ENCODE assay signal across 8 cellular contexts in genomic region chr12:100234591-100235304, GRCh38. TPM values are rescaled to one million over a fixed set of nuclear protein-coding genes. Genes with fewer than 3 reads are reported as not detected.
A peak's percentile ranks its signal among the peaks of the same experiment; 100 is the strongest.
DNase-seq lines count a peak whose midpoint lies in the region; ATAC-seq and TF ChIP-seq lines count a peak whose summit lies in the region.

No MANE protein-coding gene starts in this region.

- H3K27me3 ChIP-seq in AG04450 (ENCODE audit: control insufficient read depth, insufficient read depth, low read length): no peaks in the 10 kb centered on the region
- no peaks in the 10 kb centered on the region for H3K27me3 ChIP-seq in naive thymus-derived CD4-positive, alpha-beta T cell (ENCODE audit: control insufficient read depth in 2 of 2, insufficient read depth in 2 of 2, low read length in 2 of 2)

- H2AFZ ChIP-seq in OCI-LY7 (ENCODE audit: low read length): no peak overlapping the region

- no peaks in the 10 kb centered on the region for H3K36me3 Mint-ChIP-seq in naive thymus-derived CD4-positive, alpha-beta T cell
- no peaks in the 10 kb centered on the region for H3K36me3 Mint-ChIP-seq in activated CD8-positive, alpha-beta memory T cell treated with anti-CD3 and anti-CD28 coated beads, Interleukin-2, amount 10 ng/mL, durations not matched to agents 7 days and 5 days

- TF ChIP-seq CTCF in AG04450 (IDR thresholded peaks at IDR 0.05; ENCODE audit: low read depth, low read length) (peak; percentile 83), GM12872 (IDR thresholded peaks at IDR 0.05; ENCODE audit: insufficient read depth, low read depth, low read length) (peak; percentile 59), OCI-LY7 (conservative IDR thresholded peaks at IDR 0.05; ENCODE audit: low read length) (peak; percentile 89), epithelial cell of esophagus (IDR thresholded peaks at IDR 0.05; ENCODE audit: insufficient read depth, low read depth, low read length, missing control alignments) (peak; percentile 72)

- CTCF ChIA-PET in AG04450 (lab: Charles Lee): interaction anchor here (0.5 to 3.3 kb wide), 52 partner anchors 10 to 1162 kb away, joined by 3 to 63 read pairs (median 4); partner anchors contain the start of genes ACTR6, DEPDC4 and SCYL2
- CTCF ChIA-PET in OCI-LY7 (lab: Charles Lee; ENCODE audit: unreplicated experiment): interaction anchor here (1.0 kb wide), 1 partner anchor 170 kb away, joined by 7 read pairs; no protein-coding TSS in a partner anchor
- CTCF ChIA-PET in naive thymus-derived CD4-positive, alpha-beta T cell (lab: Charles Lee): interaction anchor here (0.5 to 1.7 kb wide), 6 partner anchors 20 to 1040 kb away, joined by 3 to 5 read pairs (median 4); no protein-coding TSS in a partner anchor
- CTCF ChIA-PET in activated CD8-positive, alpha-beta memory T cell treated with anti-CD3 and anti-CD28 coated beads, Interleukin-2, amount 10 ng/mL, durations not matched to agents 7 days and 5 days (lab: Charles Lee): interaction anchor here (0.5 to 1.8 kb wide), 15 partner anchors 9 to 506 kb away, joined by 3 to 12 read pairs (median 4); partner anchors contain the start of genes DEPDC4 and SCYL2

- no TSS peak for BruUV-seq in OCI-LY7 (replicated peaks; lab: Mats Ljungman, UMichigan)

- no peak overlapping the region for H3K4me2 ChIP-seq in OCI-LY7 (ENCODE audit: low read length)

- intact Hi-C loops in OCI-LY7 (cut with micrococcal nuclease; ENCODE audit: unreplicated experiment): loop anchor here (1.0 to 5.0 kb wide), 5 partner anchors 113 to 508 kb away; no protein-coding TSS in a partner anchor
- intact Hi-C loops in naive thymus-derived CD4-positive, alpha-beta T cell (cut with micrococcal nuclease): loop anchor here (1.0 to 10.0 kb wide), 7 partner anchors 170 to 507 kb away; no protein-coding TSS in a partner anchor

- H3K27ac ChIP-seq in AG04450 (ENCODE audit: low read depth, low read length) (peak overlapping the region; percentile 62), OCI-LY7 (ENCODE audit: low read depth, low read length, poor library complexity, severe bottlenecking) (no peak overlapping the region)
- no peak overlapping the region for H3K27ac ChIP-seq in naive thymus-derived CD4-positive, alpha-beta T cell (ENCODE audit: low read depth, low read length)

- no peak overlapping the region for H3K27ac Mint-ChIP-seq in naive thymus-derived CD4-positive, alpha-beta T cell
- no peak overlapping the region for H3K27ac Mint-ChIP-seq in activated CD8-positive, alpha-beta memory T cell treated with anti-CD3 and anti-CD28 coated beads, Interleukin-2, amount 10 ng/mL, durations not matched to agents 7 days and 5 days

- no peak overlapping the region for H3K4me3 ChIP-seq in AG04450 (ENCODE audit: low read depth, low read length)
- H3K4me3 ChIP-seq in OCI-LY7 (ENCODE audit: low read depth, low read length, poor library complexity, severe bottlenecking): no peak overlapping the region
- H3K4me3 ChIP-seq in epithelial cell of esophagus (ENCODE audit: low read length): no peak overlapping the region
- H3K4me3 ChIP-seq in naive thymus-derived CD4-positive, alpha-beta T cell (ENCODE audit: low read length): no peak overlapping the region

- H3K4me1 Mint-ChIP-seq in naive thymus-derived CD4-positive, alpha-beta T cell: no peaks in the 10 kb centered on the region
- H3K4me1 Mint-ChIP-seq in activated CD8-positive, alpha-beta memory T cell treated with anti-CD3 and anti-CD28 coated beads, Interleukin-2, amount 10 ng/mL, durations not matched to agents 7 days and 5 days: no peaks in the 10 kb centered on the region

- no peaks in the 10 kb centered on the region for H3K4me1 ChIP-seq in OCI-LY7 (ENCODE audit: insufficient read depth, low read length, poor library complexity, severe bottlenecking)
- no peaks in the 10 kb centered on the region for H3K4me1 ChIP-seq in naive thymus-derived CD4-positive, alpha-beta T cell (ENCODE audit: control insufficient read depth in 2 of 2, insufficient read depth in 2 of 2, low read length in 2 of 2)

- no peaks in the 10 kb centered on the region for H4K20me1 ChIP-seq in OCI-LY7 (ENCODE audit: insufficient read depth, low read length)

- POLR2A ChIA-PET in AG04450 (lab: Yijun Ruan, JAX): interaction anchor here (1.4 kb wide), 1 partner anchor 32 kb away, joined by 3 read pairs; the partner anchor contains the start of genes DEPDC4 and SCYL2
- POLR2A ChIA-PET in OCI-LY7 (lab: Charles Lee): interaction anchor here (0.6 to 0.9 kb wide), 3 partner anchors 8 to 535 kb away, joined by 3 to 6 read pairs (median 6); no protein-coding TSS in a partner anchor
- POLR2A ChIA-PET in naive thymus-derived CD4-positive, alpha-beta T cell (lab: Charles Lee): no interaction called here

- DNase-seq in AG04450 (ENCODE audit: low read depth, low spot score) (peak; percentile 51), HS-27A (ENCODE audit: low read depth) (peak; percentile 17), OCI-LY7 (ENCODE audit: low spot score) (peak; percentile 53), epithelial cell of esophagus (ENCODE audit: low read depth) (peak; percentile 64)
- peak in 5 of 9 donors; percentile 7 to 19 (median 14) for DNase-seq in naive thymus-derived CD4-positive, alpha-beta T cell
- DNase-seq in activated CD8-positive, alpha-beta memory T cell treated with anti-CD3 and anti-CD28 coated beads, Interleukin-2, amount 10 ng/mL, durations not matched to agents 7 days and 5 days: no peak

- ATAC-seq in naive thymus-derived CD4-positive, alpha-beta T cell: peak; percentile 31
- ATAC-seq in activated CD8-positive, alpha-beta memory T cell treated with anti-CD3 and anti-CD28 coated beads, Interleukin-2, amount 10 ng/mL, durations not matched to agents 7 days and 5 days: no peak
- no peak for ATAC-seq in HG03108 (IDR thresholded peaks at IDR 0.05; ENCODE audit: unreplicated experiment)

- H3K9me2 ChIP-seq in OCI-LY7 (ENCODE audit: insufficient read depth, low read length): no peaks in the 10 kb centered on the region

- H3K4me3 Mint-ChIP-seq in naive thymus-derived CD4-positive, alpha-beta T cell: no peak overlapping the region
- no peak overlapping the region for H3K4me3 Mint-ChIP-seq in activated CD8-positive, alpha-beta memory T cell treated with anti-CD3 and anti-CD28 coated beads, Interleukin-2, amount 10 ng/mL, durations not matched to agents 7 days and 5 days

- H3K79me2 ChIP-seq in OCI-LY7 (ENCODE audit: insufficient read depth, low read depth, low read length): no peaks in the 10 kb centered on the region

- H3K9me3 ChIP-seq in AG04450 (ENCODE audit: control insufficient read depth, insufficient read depth, low read length) (no peaks in the 10 kb centered on the region), OCI-LY7 (ENCODE audit: low read length) (no peaks in the 10 kb centered on the region)
- no peaks in the 10 kb centered on the region for H3K9me3 ChIP-seq in naive thymus-derived CD4-positive, alpha-beta T cell (ENCODE audit: control insufficient read depth in 2 of 3, low read length in 3 of 3)

- H3K9me3 Mint-ChIP-seq in naive thymus-derived CD4-positive, alpha-beta T cell: no peaks in the 10 kb centered on the region
- H3K9me3 Mint-ChIP-seq in activated CD8-positive, alpha-beta memory T cell treated with anti-CD3 and anti-CD28 coated beads, Interleukin-2, amount 10 ng/mL, durations not matched to agents 7 days and 5 days (ENCODE audit: low read depth): no peaks in the 10 kb centered on the region

- no peaks in the 10 kb centered on the region for H3K27me3 Mint-ChIP-seq in naive thymus-derived CD4-positive, alpha-beta T cell
- H3K27me3 Mint-ChIP-seq in activated CD8-positive, alpha-beta memory T cell treated with anti-CD3 and anti-CD28 coated beads, Interleukin-2, amount 10 ng/mL, durations not matched to agents 7 days and 5 days: no peaks in the 10 kb centered on the region

- H3K36me3 ChIP-seq in OCI-LY7 (ENCODE audit: insufficient read depth, low read length): no peaks in the 10 kb centered on the region
- no peaks in the 10 kb centered on the region for H3K36me3 ChIP-seq in naive thymus-derived CD4-positive, alpha-beta T cell (ENCODE audit: control insufficient read depth in 2 of 3, insufficient read depth in 3 of 3, low read length in 3 of 3)

RNA-seq across cellular contexts. Expression of gene DEPDC4, which starts 32.1 kb away (rescaled TPM):
- 0.76 and 1.3 TPM in 2 replicates for polyA plus RNA-seq in AG04450 (2011; rRNA removed)
- 0.37 and 1.2 TPM in 2 replicates for polyA minus RNA-seq in AG04450 (2011; rRNA and poly(A)+ RNA removed)
- 1.4 and 2.0 TPM in 2 replicates for total RNA-seq in OCI-LY7 (2014; rRNA removed; shearing (Covaris generic))
- total RNA-seq in OCI-LY7 (2022): 3.4 and 4.1 TPM in 2 replicates
- total RNA-seq in naive thymus-derived CD4-positive, alpha-beta T cell: 1 to 10 TPM in 2 of 5 experiments, under 1 TPM in 3; 0.74 to 1.3 (median 0.92) TPM
- under 1 TPM; 0.64 to 0.87 TPM for polyA plus RNA-seq in naive thymus-derived CD4-positive, alpha-beta T cell
- 1 to 10 TPM; 1.5 to 2.5 TPM for total RNA-seq in activated CD8-positive, alpha-beta memory T cell treated with anti-CD3 and anti-CD28 coated beads, Interleukin-2, amount 10 ng/mL, durations not matched to agents 7 days and 5 days

RNA-seq across cellular contexts. Expression of gene SCYL2, which starts 32.2 kb away (rescaled TPM):
- polyA plus RNA-seq in AG04450 (2011; rRNA removed): 35.4 and 50.3 TPM in 2 replicates
- polyA minus RNA-seq in AG04450 (2011; rRNA and poly(A)+ RNA removed): 39.6 and 67.2 TPM in 2 replicates
- 13.9 and 16.6 TPM in 2 replicates for total RNA-seq in OCI-LY7 (2014; rRNA removed; shearing (Covaris generic))
- 28.1 and 30.7 TPM in 2 replicates for total RNA-seq in OCI-LY7 (2022)
- total RNA-seq in naive thymus-derived CD4-positive, alpha-beta T cell: 10 to 100 TPM; 32.6 to 49.4 (median 42.3) TPM
- 10 to 100 TPM; 18.9 to 25.2 TPM for polyA plus RNA-seq in naive thymus-derived CD4-positive, alpha-beta T cell
- 10 to 100 TPM; 29.3 to 38.8 TPM for total RNA-seq in activated CD8-positive, alpha-beta memory T cell treated with anti-CD3 and anti-CD28 coated beads, Interleukin-2, amount 10 ng/mL, durations not matched to agents 7 days and 5 days

RNA-seq across cellular contexts. Expression of gene ACTR6, which starts 34.1 kb away (rescaled TPM):
- polyA plus RNA-seq in AG04450 (2011; rRNA removed): 15.2 and 23.8 TPM in 2 replicates
- 6.1 and 10.4 TPM in 2 replicates for polyA minus RNA-seq in AG04450 (2011; rRNA and poly(A)+ RNA removed)
- total RNA-seq in OCI-LY7 (2014; rRNA removed; shearing (Covaris generic)): 14.6 and 22.2 TPM in 2 replicates
- 35.2 and 37.6 TPM in 2 replicates for total RNA-seq in OCI-LY7 (2022)
- total RNA-seq in naive thymus-derived CD4-positive, alpha-beta T cell: 10 to 100 TPM; 24.1 to 46.8 (median 34.6) TPM
- polyA plus RNA-seq in naive thymus-derived CD4-positive, alpha-beta T cell: 10 to 100 TPM; 40.2 to 43.4 TPM
- 10 to 100 TPM; 32.8 to 34.2 TPM for total RNA-seq in activated CD8-positive, alpha-beta memory T cell treated with anti-CD3 and anti-CD28 coated beads, Interleukin-2, amount 10 ng/mL, durations not matched to agents 7 days and 5 days
